Comparison of ENCODE assay signal across 19 cellular contexts in the genomic region with DNA sequence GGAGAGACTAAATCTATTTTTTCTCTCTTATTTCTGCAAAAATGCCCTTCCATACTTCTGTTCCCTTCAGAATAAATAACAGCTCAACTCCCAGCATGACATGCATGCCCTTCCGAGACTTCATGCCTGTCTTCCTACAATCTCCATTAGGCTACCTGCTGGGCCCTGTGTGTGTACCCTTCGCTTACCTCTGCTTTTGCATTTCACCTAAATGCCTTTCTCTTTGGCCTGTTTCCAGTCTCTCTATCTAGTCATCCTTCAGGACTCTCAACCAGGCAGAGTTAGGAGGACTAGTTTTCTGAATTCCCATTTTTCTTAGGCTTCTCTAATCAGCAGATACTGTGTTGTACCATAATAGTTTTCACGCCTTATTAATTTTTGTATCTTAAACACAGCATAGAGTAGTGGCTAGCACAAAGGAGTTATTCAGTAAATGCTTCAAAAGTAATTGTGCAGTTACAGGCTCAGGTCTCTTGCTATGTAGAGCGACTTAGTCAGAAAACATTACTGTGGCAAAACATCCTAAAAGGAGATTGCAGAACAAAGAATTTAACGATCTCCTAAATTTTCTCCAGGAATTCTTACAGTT. TPM values are rescaled to one million over a fixed set of nuclear protein-coding genes. Genes with fewer than 3 reads are reported as not detected.
A peak's percentile ranks its signal among the peaks of the same experiment; 100 is the strongest.
DNase-seq lines count a peak whose midpoint lies in the region; ATAC-seq, FAIRE-seq and TF ChIP-seq lines count a peak whose summit lies in the region.
"Had no signal": no experiment of that assay in that cellular context is flagged by ENCODE, and none has a peak within 500 bp of the region (broad histone marks: within the 10 kb centered on the region; RNA-seq: fewer than 3 reads in every experiment).

No MANE protein-coding gene starts in this region.

- TF ChIP-seq CTCF in HFFc6 (IDR thresholded peaks at IDR 0.05) (no peak), WTC11 (IDR thresholded peaks at IDR 0.05) (no peak)

- H3K9me3 Mint-ChIP-seq in HFFc6, result no peaks in the 10 kb centered on the region
- no peaks in the 10 kb centered on the region for H3K9me3 Mint-ChIP-seq in WTC11

- CTCF ChIA-PET in WTC11 (lab: Charles Lee), result no interaction called here

- H3K4me1 Mint-ChIP-seq in HFFc6 (ENCODE audit: low read depth), result peaks cover 79% of the 10 kb centered on the region
- peaks cover 46% of the 10 kb centered on the region for H3K4me1 Mint-ChIP-seq in WTC11
- H3K4me1 Mint-ChIP-seq: activated CD4-positive, alpha-beta T cell treated with anti-CD3 and anti-CD28 coated beads, Interleukin-2, amount 10 ng/mL, durations not matched to agents 24 days and 14 days had no signal

- H3K4me3 Mint-ChIP-seq in HFFc6 (no peak overlapping the region), WTC11 (no peak overlapping the region; the same call in 1 of the 2 replicates)
- H3K4me3 Mint-ChIP-seq: activated CD4-positive, alpha-beta T cell treated with anti-CD3 and anti-CD28 coated beads, Interleukin-2, amount 10 ng/mL, durations not matched to agents 24 days and 14 days; CD4-positive, CD25-positive, alpha-beta regulatory T cell had no signal

- FAIRE-seq in RCC 7860 (lab: Jason Lieb, UNC), result no peak
- FAIRE-seq: bronchial epithelial cell had no signal

- H3K27ac Mint-ChIP-seq in HFFc6 (peak overlapping the region; percentile 55), WTC11 (peak overlapping the region; percentile 89)
- H3K27ac Mint-ChIP-seq: activated CD4-positive, alpha-beta T cell treated with anti-CD3 and anti-CD28 coated beads, Interleukin-2, amount 10 ng/mL, durations not matched to agents 24 days and 14 days; CD4-positive, CD25-positive, alpha-beta regulatory T cell had no signal

- peak; percentile 50 for DNase-seq in DMS53 (lab: John Stamatoyannopoulos, UW)
- DNase-seq in HFFc6, result no peak
- no peak for DNase-seq in WTC11 (ENCODE audit: low spot score)
- peak; percentile 44 for DNase-seq in left kidney (ENCODE audit: low read depth, low spot score)
- no peak for DNase-seq in AG20443 (ENCODE audit: low spot score)
- no peak for DNase-seq in RCC 7860 (ENCODE audit: low spot score)
- DNase-seq: activated CD4-positive, alpha-beta T cell treated with anti-CD3 and anti-CD28 coated beads, Interleukin-2, amount 10 ng/mL, durations not matched to agents 24 days and 14 days; CD4-positive, CD25-positive, alpha-beta regulatory T cell; DMS 273 treated with DMSO at 0.1 percent for 48 hours; esophagus squamous epithelium; KG1; left ventricle myocardium inferior; NCI-H2171 treated with DMSO at 0.1 percent for 48 hours; nucleus accumbens; right cardiac atrium; stimulated activated CD4-positive, alpha-beta T cell treated with anti-CD3 and anti-CD28 coated beads, Interleukin-15, amount 100 ng/mL, for 24 hours had no signal

- ATAC-seq in WTC11 (peak; percentile 96), HG02938 (IDR thresholded peaks at IDR 0.05; ENCODE audit: unreplicated experiment) (no peak), HG03045 (IDR thresholded peaks at IDR 0.05; ENCODE audit: unreplicated experiment) (no peak)
- ATAC-seq: right cardiac atrium had no signal

- H3K36me3 Mint-ChIP-seq in HFFc6 (ENCODE audit: low read depth), result peaks cover 64% of the 10 kb centered on the region
- peaks cover 3% of the 10 kb centered on the region for H3K36me3 Mint-ChIP-seq in WTC11
- H3K36me3 Mint-ChIP-seq: CD4-positive, CD25-positive, alpha-beta regulatory T cell had no signal

- POLR2A ChIA-PET in WTC11 (lab: Charles Lee), result no interaction called here

- H3K27me3 Mint-ChIP-seq in HFFc6 (ENCODE audit: insufficient read depth), result peaks cover 3% of the 10 kb centered on the region
- H3K27me3 Mint-ChIP-seq in WTC11 (ENCODE audit: low read depth), result no peaks in the 10 kb centered on the region
- H3K27me3 Mint-ChIP-seq: CD4-positive, CD25-positive, alpha-beta regulatory T cell had no signal

TF ChIP-seq in WTC11, 78 proteins besides CTCF, POLR2A, EP300 and RAD21:
- TF ChIP-seq TEAD1 (CRISPR knock-in tag; IDR thresholded peaks at IDR 0.05), result no peak
- no peak for TF ChIP-seq ZNF263 (CRISPR knock-in tag; IDR thresholded peaks at IDR 0.05; ENCODE audit: low read depth)
- TF ChIP-seq AR (CRISPR knock-in tag; IDR thresholded peaks at IDR 0.05), result no peak
- no peak for TF ChIP-seq TP53 (CRISPR knock-in tag; IDR thresholded peaks at IDR 0.05)
- TF ChIP-seq MLX (CRISPR knock-in tag; IDR thresholded peaks at IDR 0.05), result no peak
- TF ChIP-seq ZNF219 (CRISPR knock-in tag; IDR thresholded peaks at IDR 0.05; ENCODE audit: borderline replicate concordance), result no peak
- TF ChIP-seq ZNF423 (CRISPR knock-in tag; IDR thresholded peaks at IDR 0.05), result no peak
- TF ChIP-seq, protein P1, sequence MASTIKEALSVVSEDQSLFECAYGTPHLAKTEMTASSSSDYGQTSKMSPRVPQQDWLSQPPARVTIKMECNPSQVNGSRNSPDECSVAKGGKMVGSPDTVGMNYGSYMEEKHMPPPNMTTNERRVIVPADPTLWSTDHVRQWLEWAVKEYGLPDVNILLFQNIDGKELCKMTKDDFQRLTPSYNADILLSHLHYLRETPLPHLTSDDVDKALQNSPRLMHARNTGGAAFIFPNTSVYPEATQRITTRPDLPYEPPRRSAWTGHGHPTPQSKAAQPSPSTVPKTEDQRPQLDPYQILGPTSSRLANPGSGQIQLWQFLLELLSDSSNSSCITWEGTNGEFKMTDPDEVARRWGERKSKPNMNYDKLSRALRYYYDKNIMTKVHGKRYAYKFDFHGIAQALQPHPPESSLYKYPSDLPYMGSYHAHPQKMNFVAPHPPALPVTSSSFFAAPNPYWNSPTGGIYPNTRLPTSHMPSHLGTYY (CRISPR knock-in tag; IDR thresholded peaks at IDR 0.05), result no peak
- no peak for TF ChIP-seq RELA (CRISPR knock-in tag; IDR thresholded peaks at IDR 0.05; ENCODE audit: borderline replicate concordance)
- TF ChIP-seq, protein P2, sequence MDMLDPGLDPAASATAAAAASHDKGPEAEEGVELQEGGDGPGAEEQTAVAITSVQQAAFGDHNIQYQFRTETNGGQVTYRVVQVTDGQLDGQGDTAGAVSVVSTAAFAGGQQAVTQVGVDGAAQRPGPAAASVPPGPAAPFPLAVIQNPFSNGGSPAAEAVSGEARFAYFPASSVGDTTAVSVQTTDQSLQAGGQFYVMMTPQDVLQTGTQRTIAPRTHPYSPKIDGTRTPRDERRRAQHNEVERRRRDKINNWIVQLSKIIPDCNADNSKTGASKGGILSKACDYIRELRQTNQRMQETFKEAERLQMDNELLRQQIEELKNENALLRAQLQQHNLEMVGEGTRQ (CRISPR knock-in tag; IDR thresholded peaks at IDR 0.05), result no peak
- no peak for TF ChIP-seq GTF2I (CRISPR knock-in tag; conservative IDR thresholded peaks at IDR 0.05)
- no peak for TF ChIP-seq GABPB1 (CRISPR knock-in tag; IDR thresholded peaks at IDR 0.05)
- TF ChIP-seq MAX (CRISPR knock-in tag; IDR thresholded peaks at IDR 0.05), result no peak
- no peak for TF ChIP-seq EMX1 (CRISPR knock-in tag; IDR thresholded peaks at IDR 0.05)
- TF ChIP-seq ZNF317 (CRISPR knock-in tag; IDR thresholded peaks at IDR 0.05; ENCODE audit: borderline replicate concordance, low read depth), result no peak
- no peak for TF ChIP-seq CREB1 (CRISPR knock-in tag; IDR thresholded peaks at IDR 0.05)
- no peak for TF ChIP-seq SMAD4 (CRISPR knock-in tag; IDR thresholded peaks at IDR 0.05)

RNA-seq across cellular contexts. Expression of gene SEPTIN11, which starts 20.5 kb away (rescaled TPM):
- 100 to 1,000 TPM; 563 to 907 (median 620) TPM for total RNA-seq in HFFc6 (2021; fragmentation: NEBNext Ultra II Directional; extraction: Animal tissue kit (Norgen Biotek cat#: 25700))
- 99.8 to 125 TPM (median 103 TPM) in 3 replicates for total RNA-seq in WTC11 (2021)

Comparison
In these comparisons a context has a peak if more than half of its experiments do, and no peak if none do; other contexts are left out.
1. DNase-seq: peak in DMS53 (single experiment) and left kidney (single experiment); none in HFFc6 (single experiment), WTC11 (single experiment), AG20443 (single experiment) and RCC 7860 (single experiment).